Comparison of ENCODE assay signal across 24 cellular contexts in the genomic region with DNA sequence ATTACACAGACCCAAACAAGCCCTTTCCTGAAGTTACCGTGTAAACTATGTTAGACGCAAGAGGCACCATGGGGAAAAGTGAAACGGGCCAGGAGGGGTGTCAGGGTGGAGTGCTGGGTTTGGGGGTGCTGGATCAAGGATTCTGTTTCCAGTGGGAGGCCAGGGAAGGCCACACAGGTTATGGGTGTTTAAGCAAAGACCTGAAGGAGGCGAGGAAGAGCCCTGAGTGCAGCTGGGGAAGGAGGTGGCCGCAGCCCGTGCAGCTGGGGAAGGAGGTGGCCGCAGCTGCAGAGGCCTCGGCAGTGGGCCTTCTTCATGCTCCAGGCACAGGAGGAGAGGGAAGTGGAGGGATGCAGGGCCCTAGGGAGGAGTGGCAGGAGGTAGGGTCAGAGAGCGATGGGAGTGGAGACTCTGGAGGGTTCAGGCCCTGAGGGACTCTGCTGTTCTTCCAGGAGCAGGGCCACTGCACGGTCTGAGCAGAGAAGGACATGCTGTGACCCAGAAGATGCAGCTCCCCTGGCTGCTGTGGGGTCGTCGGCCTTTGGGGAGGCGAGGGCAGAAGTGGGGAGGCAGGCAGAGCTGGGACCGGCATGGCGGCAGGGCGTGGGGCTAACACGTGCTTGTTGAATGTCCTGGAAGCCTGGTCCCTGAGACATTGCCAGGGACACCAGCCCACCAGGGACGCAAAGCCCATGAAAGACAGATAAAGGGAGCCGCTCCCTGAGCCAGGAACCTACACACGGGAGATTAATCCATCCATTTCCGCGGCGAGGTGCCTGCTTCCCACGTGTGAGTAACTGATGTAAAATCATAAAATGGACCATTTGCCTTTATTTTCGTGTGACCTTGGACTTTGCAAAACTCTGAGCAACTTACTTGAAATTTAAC.
"Had no signal": no experiment of that assay in that cellular context is flagged by ENCODE, and none has a peak within 500 bp of the region (broad histone marks: within the 10 kb centered on the region; RNA-seq: fewer than 3 reads in every experiment).

No MANE protein-coding gene starts in this region.

- H3K36me3 ChIP-seq: breast epithelium, gastroesophageal sphincter, neural progenitor cell, right lobe of liver, transverse colon had no signal

- DNase-seq: activated CD4-positive, alpha-beta T cell treated with anti-CD3 and anti-CD28 coated beads, Interleukin-2, amount 10 ng/mL, durations not matched to agents 24 days and 14 days; activated CD4-positive, CD25-positive, alpha-beta regulatory T cell treated with anti-CD3 and anti-CD28 coated beads, Interleukin-2, amount 50 U/mL, for 72 hours; activated naive CD4-positive, alpha-beta T cell; activated T-cell treated with anti-CD3 and anti-CD28 coated beads, Interleukin-2, amount 50 U/mL, for 1 hour; dermis blood vessel endothelial cell; effector CD8-positive, alpha-beta T cell; islet precursor cell; left cardiac atrium; mesenchymal stem cell; right lobe of liver; stimulated activated CD4-positive, alpha-beta T cell treated with anti-CD3 and anti-CD28 coated beads, Interleukin-12 subunit alpha, Interleukin-12 subunit beta, amount 100 ng/mL, for 4 hours; stimulated activated CD4-positive, alpha-beta T cell treated with anti-CD3 and anti-CD28 coated beads, Interleukin-4, amount 100 ng/mL, for 1 hour; stimulated activated naive CD8-positive, alpha-beta T cell treated with anti-CD3 and anti-CD28 coated beads, Interleukin-15, Interleukin-2, amounts not matched to agents 100 U/mL and 50 U/mL, for 24 hours; T-helper 2 cell; testis; transverse colon had no signal

- H3K27me3 Mint-ChIP-seq: activated CD4-positive, alpha-beta T cell treated with anti-CD3 and anti-CD28 coated beads, Interleukin-2, amount 10 ng/mL, durations not matched to agents 24 days and 14 days had no signal

- H3K27ac Mint-ChIP-seq: activated CD4-positive, alpha-beta T cell treated with anti-CD3 and anti-CD28 coated beads, Interleukin-2, amount 10 ng/mL, durations not matched to agents 24 days and 14 days; activated T-helper 1 cell treated with anti-CD3 and anti-CD28 coated beads, Interleukin-12 subunit alpha, Interleukin-12 subunit beta, Interleukin-2, Interleukin-4 antibody, amounts not matched to agents 30 ng/mL and 10 ng/mL and 1 ng/mL, durations not matched to agents 14 hours and 24 hours and 36 hours; naive thymus-derived CD8-positive, alpha-beta T cell; neural progenitor cell had no signal

- H3K4me1 ChIP-seq: breast epithelium, gastroesophageal sphincter, right lobe of liver, testis, transverse colon had no signal

- H3K4me1 Mint-ChIP-seq: activated CD4-positive, alpha-beta T cell treated with anti-CD3 and anti-CD28 coated beads, Interleukin-2, amount 10 ng/mL, durations not matched to agents 24 days and 14 days; central memory CD8-positive, alpha-beta T cell; naive thymus-derived CD8-positive, alpha-beta T cell had no signal

- H3K4me3 Mint-ChIP-seq: activated CD4-positive, alpha-beta T cell treated with anti-CD3 and anti-CD28 coated beads, Interleukin-2, amount 10 ng/mL, durations not matched to agents 24 days and 14 days; activated T-helper 1 cell treated with anti-CD3 and anti-CD28 coated beads, Interleukin-12 subunit alpha, Interleukin-12 subunit beta, Interleukin-2, Interleukin-4 antibody, amounts not matched to agents 30 ng/mL and 10 ng/mL and 1 ng/mL, durations not matched to agents 14 hours and 24 hours and 36 hours; central memory CD8-positive, alpha-beta T cell; naive thymus-derived CD8-positive, alpha-beta T cell; neural progenitor cell had no signal

- H3K27ac ChIP-seq: breast epithelium, gastroesophageal sphincter, hepatocyte, neural progenitor cell, right lobe of liver, skin epidermis, testis, transverse colon had no signal

- H3K36me3 Mint-ChIP-seq: neural progenitor cell had no signal

- H3K9me3 ChIP-seq: right lobe of liver, testis had no signal

- H3K27me3 ChIP-seq: hepatocyte, neural progenitor cell, right lobe of liver, testis, transverse colon had no signal

- H3K4me3 ChIP-seq: breast epithelium, gastroesophageal sphincter, hepatocyte, neural progenitor cell, right lobe of liver, skin epidermis, testis, transverse colon had no signal
